In genomic region chr22:20885557-20886323, GRCh38 we compare ENCODE assay signal across 8 cellular contexts. TPM values are rescaled to one million over a fixed set of nuclear protein-coding genes. Genes with fewer than 3 reads are reported as not detected.
DNase-seq lines count a peak whose midpoint lies in the region; ATAC-seq, FAIRE-seq and TF ChIP-seq lines count a peak whose summit lies in the region.

No MANE protein-coding gene starts in this region.

- H3K4me1 ChIP-seq in A549 (peaks cover 6% of the 10 kb centered on the region), HepG2 (ENCODE audit: insufficient read depth, low read length) (peaks cover 20% of the 10 kb centered on the region)

- TF ChIP-seq EP300 in A549 (IDR thresholded peaks at IDR 0.05) (no peak), HepG2 (IDR thresholded peaks at IDR 0.05; ENCODE audit: low read depth in 2 of 2, low read length in 2 of 2) (no peak), HepG2 (CRISPR knock-in tag; IDR thresholded peaks at IDR 0.05; ENCODE audit: borderline replicate concordance) (no peak)

- no peaks in the 10 kb centered on the region for H3K79me2 ChIP-seq in HepG2 (ENCODE audit: insufficient read depth, low read length)

- POLR2A ChIA-PET in A549 (lab: Yijun Ruan, JAX) (interaction anchor here (0.8 to 1.4 kb wide), 7 partner anchors 18 to 117 kb away, joined by 3 to 22 read pairs (median 3); partner anchors contain the start of genes LZTR1 and THAP7), activated B cell treated with CpG ODN at 0.5 μM for 24 hours (lab: Charles Lee) (interaction anchor here (1.0 kb wide), 1 partner anchor 96 kb away, joined by 4 read pairs; the partner anchor contains the start of gene LZTR1), HepG2 (lab: Yijun Ruan, JAX) (interaction anchor here (0.7 to 1.8 kb wide), 16 partner anchors 9 to 117 kb away, joined by 3 to 22 read pairs (median 4); partner anchors contain the start of genes LZTR1 and THAP7)

- FAIRE-seq in A549 (lab: Jason Lieb, UNC), result no peak
- FAIRE-seq in GM12892 (lab: Jason Lieb, UNC), result no peak
- FAIRE-seq in HepG2 (lab: Jason Lieb, UNC), result peak; percentile 95

- peaks cover 71% of the 10 kb centered on the region for H3K36me3 Mint-ChIP-seq in activated B cell treated with CpG ODN at 0.5 μM for 24 hours (ENCODE audit: low read depth)

- no peaks in the 10 kb centered on the region for H3K27me3 Mint-ChIP-seq in activated B cell treated with CpG ODN at 0.5 μM for 24 hours

- H4K20me1 ChIP-seq in HepG2 (ENCODE audit: insufficient read depth, low read length), result no peaks in the 10 kb centered on the region

- no peaks in the 10 kb centered on the region for H3K9me3 Mint-ChIP-seq in activated B cell treated with CpG ODN at 0.5 μM for 24 hours

- peaks cover 11 to 55% of the 10 kb centered on the region in 2 experiments for H3K36me3 ChIP-seq in HepG2 (replicated peaks in 1 of 2; ENCODE audit: control insufficient read depth in 1 of 2, insufficient read depth in 2 of 2, low read length in 2 of 2)

- BruUV-seq in HepG2 (replicated peaks; lab: Mats Ljungman, UMichigan), result no TSS peak

- in situ Hi-C loops in HepG2 (cut with HindIII; ENCODE audit: extremely low pct_ligation_motif_present, low pct_unique_long_range_greater_than_20kb), result no loop called here

- H3K27ac Mint-ChIP-seq in activated B cell treated with CpG ODN at 0.5 μM for 24 hours, result no peak overlapping the region

- peak overlapping the region; percentile 86 for H2AFZ ChIP-seq in HepG2 (ENCODE audit: low read length)

- no peak overlapping the region for H3K4me3 Mint-ChIP-seq in activated B cell treated with CpG ODN at 0.5 μM for 24 hours

- H3K4me3 ChIP-seq in A549 (no peak overlapping the region), HepG2 (replicated peaks in 1 of 3; ENCODE audit: insufficient read depth in 1 of 3, low read depth in 2 of 3, low read length in 3 of 3) (peak overlapping the region in 2 of 3 experiments; percentile 32 to 67; a peak in 4 of 6 replicates)

- DNase-seq in A549 (ENCODE audit: low read depth in 1 of 2, low spot score in 1 of 2) (peak; percentile 83 to 85), GM12892 (ENCODE audit: insufficient read length) (peak; percentile 51), NCI-H2196 treated with DMSO at 0.1 percent for 48 hours (lab: John Stamatoyannopoulos, UW; ENCODE audit: unreplicated experiment) (peak; percentile 62), activated B cell treated with CpG ODN at 0.5 μM for 24 hours (peak; percentile 33), dermis microvascular lymphatic vessel endothelial cell (ENCODE audit: low read depth in 2 of 2) (peak; percentile 59 to 83), HepG2 (ENCODE audit: low spot score) (peak; percentile 85)
- DNase-seq in stimulated activated CD4-positive, alpha-beta T cell treated with anti-CD3 and anti-CD28 coated beads, Interleukin-2, amount 100 ng/mL, for 24 hours, result peak; percentile 31 to 59

- WGBS in A549 (ENCODE audit: missing lambda C conversion rate), result 14% methylated on average over 10 of the region's 10 CpGs
- 19% methylated on average over 6 of the region's 10 CpGs for WGBS in HepG2 (ENCODE audit: low lambda C conversion rate)

- TF ChIP-seq CTCF in A549 (IDR thresholded peaks at IDR 0.05) (peak; percentile 86), activated B cell treated with CpG ODN at 0.5 μM for 24 hours (IDR thresholded peaks at IDR 0.05) (no peak), HepG2 (CRISPR knock-in tag; IDR thresholded peaks at IDR 0.05) (peak; percentile 100)

- TF ChIP-seq POLR2A in A549 (IDR thresholded peaks at IDR 0.05; ENCODE audit: low read length) (peak; percentile 26), GM12892 (IDR thresholded peaks at IDR 0.05; ENCODE audit: low read depth, low read length) (no peak), HepG2 (IDR thresholded peaks at IDR 0.05; ENCODE audit: insufficient read depth in 1 of 2, low read depth in 2 of 2, low read length in 2 of 2) (no peak)

- H3K9me3 ChIP-seq in A549, result no peaks in the 10 kb centered on the region
- H3K9me3 ChIP-seq in HepG2 (ENCODE audit: low read length), result no peaks in the 10 kb centered on the region

- H3K4me2 ChIP-seq in A549 (peak overlapping the region; percentile 76), HepG2 (ENCODE audit: low read depth, low read length) (peak overlapping the region; percentile 90)

- peak overlapping the region; percentile 75 to 83 for H3K27ac ChIP-seq in A549
- H3K27ac ChIP-seq in HepG2 (ENCODE audit: extremely low read length, insufficient read depth, low read length), result peak overlapping the region; percentile 72

- peak overlapping the region; percentile 63; the same call in 1 of the 2 replicates for H3K9ac ChIP-seq in HepG2 (ENCODE audit: insufficient read depth, low read depth, low read length)

- H3K4me1 Mint-ChIP-seq in activated B cell treated with CpG ODN at 0.5 μM for 24 hours, result no peaks in the 10 kb centered on the region

- TF ChIP-seq RAD21 in A549 (conservative IDR thresholded peaks at IDR 0.05 in 1 of 2, IDR thresholded peaks at IDR 0.05 in 1 of 2) (peak; percentile 85 to 92), HepG2 (CRISPR knock-in tag; IDR thresholded peaks at IDR 0.05) (peak; percentile 98)

- H3K27me3 ChIP-seq in HepG2 (ENCODE audit: control insufficient read depth in 1 of 2, insufficient read depth in 2 of 2, low read length in 2 of 2), result no peaks in the 10 kb centered on the region

- ATAC-seq in A549 (peak; percentile 99 to 100), activated B cell treated with CpG ODN at 0.5 μM for 24 hours (ENCODE audit: low read depth) (peak; percentile 61), HepG2 (peak; percentile 98), HG03045 (IDR thresholded peaks at IDR 0.05; ENCODE audit: unreplicated experiment) (no peak)

- intact Hi-C loops in activated B cell treated with CpG ODN at 0.5 μM for 24 hours (cut with micrococcal nuclease) (loop anchor here (10.0 kb wide), 1 partner anchor 69 kb away; no protein-coding TSS in a partner anchor), HepG2 (cut with micrococcal nuclease; ENCODE audit: unreplicated experiment) (loop anchor here (1.0 to 5.0 kb wide), 4 partner anchors 31 to 81 kb away; partner anchors contain the start of gene CRKL)

- CTCF ChIA-PET in A549 (lab: Yijun Ruan, JAX) (interaction anchor here (0.6 to 3.4 kb wide), 67 partner anchors 8 to 761 kb away, joined by 3 to 35 read pairs (median 4); partner anchors contain the start of genes CRKL and LZTR1), activated B cell treated with CpG ODN at 0.5 μM for 24 hours (lab: Charles Lee) (interaction anchor here (1.3 to 1.4 kb wide), 2 partner anchors 9 to 76 kb away, joined by 3 read pairs; no protein-coding TSS in a partner anchor), HepG2 (lab: Yijun Ruan, JAX; ENCODE audit: low intra/inter-chr PET ratio, low total read pairs) (interaction anchor here (0.8 to 2.3 kb wide), 3 partner anchors 76 to 82 kb away, joined by 3 to 12 read pairs (median 3); no protein-coding TSS in a partner anchor)

RNA-seq across cellular contexts. Expression of gene SNAP29, which starts 26.9 kb away (rescaled TPM):
- 20.1 and 23.4 TPM in 2 replicates for polyA plus RNA-seq in A549 (2011; rRNA removed)
- polyA plus RNA-seq in A549 (2012; cell fraction: cytosol; rRNA removed), result 13.3 and 14.1 TPM in 2 replicates
- 5.8 and 6.9 TPM in 2 replicates for polyA plus RNA-seq in A549 (2012; cell fraction: nucleus; rRNA removed)
- 13.4 to 14.2 TPM (median 13.8 TPM) in 3 replicates for polyA plus RNA-seq in A549 (2017; fragmentation: RNase III; extraction: RNeasy Plus Mini Kit Qiagen cat#74134 plus additional on column Dnase treatment)
- polyA minus RNA-seq in A549 (2011; rRNA and poly(A)+ RNA removed), result 8.9 and 9.6 TPM in 2 replicates
- polyA plus RNA-seq in GM12892 (2012; ENCODE audit: missing spikeins), result 22.3 TPM
- 22.1 and 23.6 TPM in 2 replicates for total RNA-seq in activated B cell treated with CpG ODN at 0.5 μM for 24 hours
- 6.9 and 8.2 TPM in 2 replicates for total RNA-seq in dermis microvascular lymphatic vessel endothelial cell
- total RNA-seq in HepG2 (2016; rRNA removed; fragmentation: Illumina TruSeq; extraction: Trizol), result 12.3 and 15.2 TPM in 2 replicates
- total RNA-seq in HepG2 (2016; cell fraction: cytosol; rRNA removed; fragmentation: Illumina TruSeq; extraction: Trizol; ENCODE audit: low read depth), result 4.6 and 7.7 TPM in 2 replicates
- 13.5 and 15.2 TPM in 2 replicates for total RNA-seq in HepG2 (2016; cell fraction: insoluble cytoplasmic fraction; rRNA removed; fragmentation: Illumina TruSeq; extraction: Trizol)
- 8.6 and 11.2 TPM in 2 replicates for total RNA-seq in HepG2 (2016; cell fraction: membrane; rRNA removed; fragmentation: Illumina TruSeq; extraction: Trizol)
- total RNA-seq in HepG2 (2016; cell fraction: nucleus; rRNA removed; fragmentation: Illumina TruSeq; extraction: Trizol), result 6.6 and 9.4 TPM in 2 replicates
- polyA plus RNA-seq in HepG2 (2011; rRNA removed), result 25.2 and 30.7 TPM in 2 replicates
- polyA plus RNA-seq in HepG2 (2011; cell fraction: cytosol; rRNA removed), result 17.1 and 22.8 TPM in 2 replicates
- polyA plus RNA-seq in HepG2 (2011; cell fraction: nucleus; rRNA removed), result 8.5 and 9.6 TPM in 2 replicates
- 16.3 and 21.2 TPM in 2 replicates for polyA plus RNA-seq in HepG2 (2012)
- polyA plus RNA-seq in HepG2 (2016; cell fraction: cytosol; fragmentation: Illumina TruSeq; extraction: Trizol; ENCODE audit: low read depth), result 16.6 and 21.2 TPM in 2 replicates
- 37.2 TPM in 2 replicates for polyA plus RNA-seq in HepG2 (2016; cell fraction: insoluble cytoplasmic fraction; fragmentation: Illumina TruSeq; extraction: Trizol; ENCODE audit: low read depth)
- 20.2 and 24.4 TPM in 2 replicates for polyA plus RNA-seq in HepG2 (2016; cell fraction: membrane; fragmentation: Illumina TruSeq; extraction: Trizol; ENCODE audit: low read depth)
- polyA plus RNA-seq in HepG2 (2016; cell fraction: nucleus; fragmentation: Illumina TruSeq; extraction: Trizol; ENCODE audit: insufficient read depth, low read depth), result 13.4 and 20.8 TPM in 2 replicates
- 7.0 and 12.3 TPM in 2 replicates for polyA minus RNA-seq in HepG2 (2011; rRNA and poly(A)+ RNA removed; ENCODE audit: low replicate concordance)
- polyA minus RNA-seq in HepG2 (2011; cell fraction: cytosol; rRNA and poly(A)+ RNA removed), result 5.0 and 7.2 TPM in 2 replicates
- polyA minus RNA-seq in HepG2 (2011; cell fraction: nucleus; rRNA and poly(A)+ RNA removed), result 5.5 and 8.0 TPM in 2 replicates

RNA-seq across cellular contexts. Expression of gene PI4KA, which starts 27.1 kb away (rescaled TPM):
- polyA plus RNA-seq in A549 (2011; rRNA removed) (14.4 and 22.6 TPM in 2 replicates), A549 (2017; fragmentation: RNase III; extraction: RNeasy Plus Mini Kit Qiagen cat#74134 plus additional on column Dnase treatment) (20.6 to 21.9 TPM (median 21.3 TPM) in 3 replicates), HepG2 (2011; rRNA removed) (56.4 and 61.1 TPM in 2 replicates)
- polyA plus RNA-seq in A549 (2012; cell fraction: cytosol; rRNA removed), result 23.9 and 27.8 TPM in 2 replicates
- polyA plus RNA-seq in A549 (2012; cell fraction: nucleus; rRNA removed), result 69.3 and 79.0 TPM in 2 replicates
- polyA minus RNA-seq in A549 (2011; rRNA and poly(A)+ RNA removed), result 33.6 and 40.8 TPM in 2 replicates
- 27.2 TPM for polyA plus RNA-seq in GM12892 (2012; ENCODE audit: missing spikeins)
- total RNA-seq in activated B cell treated with CpG ODN at 0.5 μM for 24 hours (101 and 114 TPM in 2 replicates), dermis microvascular lymphatic vessel endothelial cell (19.8 and 29.0 TPM in 2 replicates), HepG2 (2016; rRNA removed; fragmentation: Illumina TruSeq; extraction: Trizol) (27.4 and 27.8 TPM in 2 replicates)
- 10.0 and 12.0 TPM in 2 replicates for total RNA-seq in HepG2 (2016; cell fraction: cytosol; rRNA removed; fragmentation: Illumina TruSeq; extraction: Trizol; ENCODE audit: low read depth)
- 25.7 and 26.8 TPM in 2 replicates for total RNA-seq in HepG2 (2016; cell fraction: insoluble cytoplasmic fraction; rRNA removed; fragmentation: Illumina TruSeq; extraction: Trizol)
- 16.3 TPM in 2 replicates for total RNA-seq in HepG2 (2016; cell fraction: membrane; rRNA removed; fragmentation: Illumina TruSeq; extraction: Trizol)
- 33.2 and 34.5 TPM in 2 replicates for total RNA-seq in HepG2 (2016; cell fraction: nucleus; rRNA removed; fragmentation: Illumina TruSeq; extraction: Trizol)
- 24.2 and 30.0 TPM in 2 replicates for polyA plus RNA-seq in HepG2 (2011; cell fraction: cytosol; rRNA removed)
- polyA plus RNA-seq in HepG2 (2011; cell fraction: nucleus; rRNA removed), result 194 and 229 TPM in 2 replicates
- 38.2 and 50.8 TPM in 2 replicates for polyA plus RNA-seq in HepG2 (2012)
- polyA plus RNA-seq in HepG2 (2016; cell fraction: cytosol; fragmentation: Illumina TruSeq; extraction: Trizol; ENCODE audit: low read depth), result 7.1 and 8.3 TPM in 2 replicates
- polyA plus RNA-seq in HepG2 (2016; cell fraction: insoluble cytoplasmic fraction; fragmentation: Illumina TruSeq; extraction: Trizol; ENCODE audit: low read depth), result 27.0 and 33.9 TPM in 2 replicates
- polyA plus RNA-seq in HepG2 (2016; cell fraction: membrane; fragmentation: Illumina TruSeq; extraction: Trizol; ENCODE audit: low read depth), result 9.8 and 13.2 TPM in 2 replicates
- polyA plus RNA-seq in HepG2 (2016; cell fraction: nucleus; fragmentation: Illumina TruSeq; extraction: Trizol; ENCODE audit: insufficient read depth, low read depth), result 87.2 and 87.7 TPM in 2 replicates
- 54.2 and 76.0 TPM in 2 replicates for polyA minus RNA-seq in HepG2 (2011; rRNA and poly(A)+ RNA removed; ENCODE audit: low replicate concordance)
- polyA minus RNA-seq in HepG2 (2011; cell fraction: cytosol; rRNA and poly(A)+ RNA removed), result 26.8 and 30.9 TPM in 2 replicates
- 64.2 and 73.0 TPM in 2 replicates for polyA minus RNA-seq in HepG2 (2011; cell fraction: nucleus; rRNA and poly(A)+ RNA removed)

RNA-seq across cellular contexts. Expression of gene CRKL, which starts 31.5 kb away (rescaled TPM):
- polyA plus RNA-seq in A549 (2011; rRNA removed), result 21.4 and 28.9 TPM in 2 replicates
- polyA plus RNA-seq in A549 (2012; cell fraction: cytosol; rRNA removed), result 9.2 and 12.1 TPM in 2 replicates
- polyA plus RNA-seq in A549 (2012; cell fraction: nucleus; rRNA removed), result 7.3 and 11.1 TPM in 2 replicates
- 20.6 to 22.8 TPM (median 22.2 TPM) in 3 replicates for polyA plus RNA-seq in A549 (2017; fragmentation: RNase III; extraction: RNeasy Plus Mini Kit Qiagen cat#74134 plus additional on column Dnase treatment)
- polyA minus RNA-seq in A549 (2011; rRNA and poly(A)+ RNA removed), result 30.9 and 33.1 TPM in 2 replicates
- 26.4 TPM for polyA plus RNA-seq in GM12892 (2012; ENCODE audit: missing spikeins)
- total RNA-seq in activated B cell treated with CpG ODN at 0.5 μM for 24 hours, result 51.1 and 55.7 TPM in 2 replicates
- total RNA-seq in dermis microvascular lymphatic vessel endothelial cell, result 33.5 and 40.6 TPM in 2 replicates
- 60.6 and 75.5 TPM in 2 replicates for total RNA-seq in HepG2 (2016; rRNA removed; fragmentation: Illumina TruSeq; extraction: Trizol)
- 31.3 and 33.5 TPM in 2 replicates for total RNA-seq in HepG2 (2016; cell fraction: cytosol; rRNA removed; fragmentation: Illumina TruSeq; extraction: Trizol; ENCODE audit: low read depth)
- 61.8 and 67.5 TPM in 2 replicates for total RNA-seq in HepG2 (2016; cell fraction: insoluble cytoplasmic fraction; rRNA removed; fragmentation: Illumina TruSeq; extraction: Trizol)
- 27.3 and 27.5 TPM in 2 replicates for total RNA-seq in HepG2 (2016; cell fraction: membrane; rRNA removed; fragmentation: Illumina TruSeq; extraction: Trizol)
- 33.6 and 40.5 TPM in 2 replicates for total RNA-seq in HepG2 (2016; cell fraction: nucleus; rRNA removed; fragmentation: Illumina TruSeq; extraction: Trizol)
- 35.0 and 37.4 TPM in 2 replicates for polyA plus RNA-seq in HepG2 (2011; rRNA removed)
- 27.9 and 33.2 TPM in 2 replicates for polyA plus RNA-seq in HepG2 (2011; cell fraction: cytosol; rRNA removed)
- 28.4 and 33.0 TPM in 2 replicates for polyA plus RNA-seq in HepG2 (2011; cell fraction: nucleus; rRNA removed)
- 35.2 and 35.3 TPM in 2 replicates for polyA plus RNA-seq in HepG2 (2012)
- 1.8 and 2.0 TPM in 2 replicates for polyA plus RNA-seq in HepG2 (2016; cell fraction: cytosol; fragmentation: Illumina TruSeq; extraction: Trizol; ENCODE audit: low read depth)
- 51.7 and 54.5 TPM in 2 replicates for polyA plus RNA-seq in HepG2 (2016; cell fraction: insoluble cytoplasmic fraction; fragmentation: Illumina TruSeq; extraction: Trizol; ENCODE audit: low read depth)
- 8.2 and 8.3 TPM in 2 replicates for polyA plus RNA-seq in HepG2 (2016; cell fraction: membrane; fragmentation: Illumina TruSeq; extraction: Trizol; ENCODE audit: low read depth)
- 43.1 and 45.5 TPM in 2 replicates for polyA plus RNA-seq in HepG2 (2016; cell fraction: nucleus; fragmentation: Illumina TruSeq; extraction: Trizol; ENCODE audit: insufficient read depth, low read depth)
- 24.4 and 79.1 TPM in 2 replicates for polyA minus RNA-seq in HepG2 (2011; rRNA and poly(A)+ RNA removed; ENCODE audit: low replicate concordance)
- polyA minus RNA-seq in HepG2 (2011; cell fraction: cytosol; rRNA and poly(A)+ RNA removed), result 48.4 and 52.7 TPM in 2 replicates
- 20.6 and 30.0 TPM in 2 replicates for polyA minus RNA-seq in HepG2 (2011; cell fraction: nucleus; rRNA and poly(A)+ RNA removed)

Comparison
In these comparisons a context has a peak if more than half of its experiments do, and no peak if none do; other contexts are left out.
1. DNase-seq: peak in every context shown above with its lines; median percentile 85 in HepG2; 84 in A549; 71 in dermis microvascular lymphatic vessel endothelial cell; 62 in NCI-H2196 treated with DMSO at 0.1 percent for 48 hours; 51 in GM12892; 45 in stimulated activated CD4-positive, alpha-beta T cell treated with anti-CD3 and anti-CD28 coated beads, Interleukin-2, amount 100 ng/mL, for 24 hours; 33 in activated B cell treated with CpG ODN at 0.5 μM for 24 hours.
2. Of the 38 proteins assayed by ChIP-seq in both HepG2 and A549: peak only in HepG2: ESRRA, FOSL2, HDAC2, HMGXB4, MAX, MYC and 1 more; only in A549: MAFK and POLR2A; in both: CTCF, RAD21 and SMC3; in neither: 25; mixed calls (peak in some experiments, not most) for 1.